8 cellular contexts compared by ENCODE assay signal in the genomic region with DNA sequence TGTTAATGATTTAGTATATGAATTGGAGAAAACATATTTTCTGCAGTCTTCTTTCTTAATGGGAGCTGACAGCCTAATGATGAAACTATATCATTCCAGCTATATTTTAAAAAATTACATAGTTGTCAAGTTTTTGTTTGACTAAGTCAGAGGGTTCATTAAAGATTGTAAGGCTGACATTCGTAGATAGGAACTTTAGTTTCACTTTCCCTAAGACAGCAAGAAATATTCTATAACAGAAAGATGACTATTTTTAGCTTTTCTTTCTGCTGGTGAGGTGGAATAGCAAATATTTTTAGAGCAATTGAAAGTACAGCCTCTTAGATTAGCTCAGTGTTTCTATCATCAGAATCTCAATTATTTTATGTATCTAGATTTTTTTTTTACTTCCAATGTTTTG.
A peak's percentile ranks its signal among the peaks of the same experiment; 100 is the strongest.
DNase-seq lines count a peak whose midpoint lies in the region; ATAC-seq and TF ChIP-seq lines count a peak whose summit lies in the region.

No MANE protein-coding gene starts in this region.

- no peak for DNase-seq in activated T-cell treated with anti-CD3 and anti-CD28 coated beads, Interleukin-2, amount 50 U/mL, for 4 hours
- DNase-seq in activated T-cell treated with anti-CD3 and anti-CD28 coated beads, Interleukin-2, amount 50 U/mL, for 1 hour: no peak
- DNase-seq in hepatic stellate cell (ENCODE audit: low spot score) (peak; percentile 12), transverse colon (no peak), HEK293T (ENCODE audit: extremely low spot score) (no peak)

- intact Hi-C loops in transverse colon (cut with DNase I; ENCODE audit: low total_unique reads): no loop called here

- peaks cover 75% of the 10 kb centered on the region for H3K4me1 Mint-ChIP-seq in activated T-cell treated with anti-CD3 and anti-CD28 coated beads, Interleukin-2, amount 50 U/mL, for 4 hours (ENCODE audit: low read depth)
- H3K4me1 Mint-ChIP-seq in activated naive CD8-positive, alpha-beta T cell (ENCODE audit: low read depth): peaks cover 76% of the 10 kb centered on the region

- no peak for TF ChIP-seq POLR2A in transverse colon (IDR thresholded peaks at IDR 0.05)

- no peaks in the 10 kb centered on the region for H3K27me3 ChIP-seq in transverse colon

- CTCF ChIA-PET in HEK293T (lab: Yijun Ruan, JAX): no interaction called here

- TF ChIP-seq EP300 in transverse colon (IDR thresholded peaks at IDR 0.05; ENCODE audit: low read depth): no peak

- no peak for TF ChIP-seq CTCF in transverse colon (IDR thresholded peaks at IDR 0.05)

- no peaks in the 10 kb centered on the region for H3K36me3 ChIP-seq in transverse colon

- WGBS in transverse colon (ENCODE audit: low coverage in 1 of 2), 2 donors: 0 to 6% methylated on average over 1 of the region's 1 CpG

- peak; percentile 57 to 73 for ATAC-seq in activated T-cell treated with anti-CD3 and anti-CD28 coated beads, Interleukin-2, amount 50 U/mL, for 4 hours
- ATAC-seq in GM21390 (IDR thresholded peaks at IDR 0.05; ENCODE audit: unreplicated experiment) (no peak), GM18517 (IDR thresholded peaks at IDR 0.05; ENCODE audit: unreplicated experiment) (no peak)

- H3K4me3 ChIP-seq in transverse colon: peak overlapping the region in 2 of 4 donors; percentile 4 to 32

- H3K4me1 ChIP-seq in transverse colon: peaks cover 0 to 44% (median 16%) of the 10 kb centered on the region in 4 donors

- H3K4me3 Mint-ChIP-seq in activated T-cell treated with anti-CD3 and anti-CD28 coated beads, Interleukin-2, amount 50 U/mL, for 4 hours: peak overlapping the region; percentile 72
- peak overlapping the region; percentile 80 for H3K4me3 Mint-ChIP-seq in activated naive CD8-positive, alpha-beta T cell

- no peaks in the 10 kb centered on the region for H3K27me3 Mint-ChIP-seq in activated T-cell treated with anti-CD3 and anti-CD28 coated beads, Interleukin-2, amount 50 U/mL, for 4 hours (ENCODE audit: low read depth)
- no peaks in the 10 kb centered on the region for H3K27me3 Mint-ChIP-seq in activated naive CD8-positive, alpha-beta T cell

- peaks cover 4% of the 10 kb centered on the region for H3K9me3 Mint-ChIP-seq in activated T-cell treated with anti-CD3 and anti-CD28 coated beads, Interleukin-2, amount 50 U/mL, for 4 hours
- H3K9me3 Mint-ChIP-seq in activated naive CD8-positive, alpha-beta T cell (ENCODE audit: low read depth): no peaks in the 10 kb centered on the region

- H3K27ac Mint-ChIP-seq in activated naive CD8-positive, alpha-beta T cell: peak overlapping the region; percentile 64

- POLR2A ChIA-PET in HEK293T (lab: Yijun Ruan, JAX): interaction anchor here (3.0 kb wide), 1 partner anchor 61 kb away, joined by 11 read pairs; a partner anchor contains a TSS

- peaks cover 13% of the 10 kb centered on the region for H3K36me3 Mint-ChIP-seq in activated T-cell treated with anti-CD3 and anti-CD28 coated beads, Interleukin-2, amount 50 U/mL, for 4 hours (ENCODE audit: insufficient read depth)
- H3K36me3 Mint-ChIP-seq in activated naive CD8-positive, alpha-beta T cell: peaks cover 5% of the 10 kb centered on the region

- no peaks in the 10 kb centered on the region for H3K9me3 ChIP-seq in transverse colon

- in situ Hi-C loops in transverse colon (cut with MboI; ENCODE audit: low pct_ligation_motif_present in 1 of 4, low pct_unique_long_range_greater_than_20kb in 1 of 4, low sequenced_read_pairs in 3 of 4): no loop called here

- peak overlapping the region; percentile 24 to 64 (median 31) for H3K27ac ChIP-seq in transverse colon

TF ChIP-seq in HEK293T, 16 proteins besides CTCF, POLR2A, EP300 and RAD21:
- TF ChIP-seq NFRKB (IDR thresholded peaks at IDR 0.05) (no peak), HDGF (IDR thresholded peaks at IDR 0.05; ENCODE audit: borderline replicate concordance) (no peak), L3MBTL2 (conservative IDR thresholded peaks at IDR 0.05) (no peak), FOXA1 (IDR thresholded peaks at IDR 0.05) (no peak), ELF4 (IDR thresholded peaks at IDR 0.05) (no peak), SP1 (IDR thresholded peaks at IDR 0.05) (no peak), TARDBP (IDR thresholded peaks at IDR 0.05) (no peak), FOXK2 (IDR thresholded peaks at IDR 0.05) (no peak), CTBP1 (IDR thresholded peaks at IDR 0.05; ENCODE audit: borderline replicate concordance) (no peak), FOXM1 (IDR thresholded peaks at IDR 0.05; ENCODE audit: borderline replicate concordance) (no peak), ARNT (IDR thresholded peaks at IDR 0.05) (no peak), LEF1 (IDR thresholded peaks at IDR 0.05; ENCODE audit: borderline replicate concordance) (no peak), ZNF384 (IDR thresholded peaks at IDR 0.05) (no peak), BHLHE40 (IDR thresholded peaks at IDR 0.05; ENCODE audit: borderline replicate concordance) (no peak), SUZ12 (IDR thresholded peaks at IDR 0.05) (no peak)
- TF ChIP-seq, protein P1, sequence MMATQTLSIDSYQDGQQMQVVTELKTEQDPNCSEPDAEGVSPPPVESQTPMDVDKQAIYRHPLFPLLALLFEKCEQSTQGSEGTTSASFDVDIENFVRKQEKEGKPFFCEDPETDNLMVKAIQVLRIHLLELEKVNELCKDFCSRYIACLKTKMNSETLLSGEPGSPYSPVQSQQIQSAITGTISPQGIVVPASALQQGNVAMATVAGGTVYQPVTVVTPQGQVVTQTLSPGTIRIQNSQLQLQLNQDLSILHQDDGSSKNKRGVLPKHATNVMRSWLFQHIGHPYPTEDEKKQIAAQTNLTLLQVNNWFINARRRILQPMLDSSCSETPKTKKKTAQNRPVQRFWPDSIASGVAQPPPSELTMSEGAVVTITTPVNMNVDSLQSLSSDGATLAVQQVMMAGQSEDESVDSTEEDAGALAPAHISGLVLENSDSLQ (IDR thresholded peaks at IDR 0.05): no peak

Comparison
In these comparisons a context has a peak if more than half of its experiments do, and no peak if none do; other contexts are left out.
1. ATAC-seq: peak in activated T-cell treated with anti-CD3 and anti-CD28 coated beads, Interleukin-2, amount 50 U/mL, for 4 hours (2 of 2); none in GM21390 (single experiment) and GM18517 (single experiment).